In the genomic region with DNA sequence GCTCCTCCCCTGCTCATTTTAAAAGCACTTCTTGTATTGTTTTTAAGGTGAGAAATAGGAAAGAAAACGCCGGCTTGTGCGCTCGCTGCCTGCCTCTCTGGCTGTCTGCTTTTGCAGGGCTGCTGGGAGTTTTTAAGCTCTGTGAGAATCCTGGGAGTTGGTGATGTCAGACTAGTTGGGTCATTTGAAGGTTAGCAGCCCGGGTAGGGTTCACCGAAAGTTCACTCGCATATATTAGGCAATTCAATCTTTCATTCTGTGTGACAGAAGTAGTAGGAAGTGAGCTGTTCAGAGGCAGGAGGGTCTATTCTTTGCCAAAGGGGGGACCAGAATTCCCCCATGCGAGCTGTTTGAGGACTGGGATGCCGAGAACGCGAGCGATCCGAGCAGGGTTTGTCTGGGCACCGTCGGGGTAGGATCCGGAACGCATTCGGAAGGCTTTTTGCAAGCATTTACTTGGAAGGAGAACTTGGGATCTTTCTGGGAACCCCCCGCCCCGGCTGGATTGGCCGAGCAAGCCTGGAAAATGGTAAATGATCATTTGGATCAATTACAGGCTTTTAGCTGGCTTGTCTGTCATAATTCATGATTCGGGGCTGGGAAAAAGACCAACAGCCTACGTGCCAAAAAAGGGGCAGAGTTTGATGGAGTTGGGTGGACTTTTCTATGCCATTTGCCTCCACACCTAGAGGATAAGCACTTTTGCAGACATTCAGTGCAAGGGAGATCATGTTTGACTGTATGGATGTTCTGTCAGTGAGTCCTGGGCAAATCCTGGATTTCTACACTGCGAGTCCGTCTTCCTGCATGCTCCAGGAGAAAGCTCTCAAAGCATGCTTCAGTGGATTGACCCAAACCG, we compare ENCODE assay signal across 9 cellular contexts. TPM values are rescaled to one million over a fixed set of nuclear protein-coding genes. Genes with fewer than 3 reads are reported as not detected.
DNase-seq lines count a peak whose midpoint lies in the region; ATAC-seq, FAIRE-seq and TF ChIP-seq lines count a peak whose summit lies in the region.
"Had no signal": no experiment of that assay in that cellular context is flagged by ENCODE, and none has a peak within 500 bp of the region (broad histone marks: within the 10 kb centered on the region; RNA-seq: fewer than 3 reads in every experiment).

A gene (plus strand): TSS at position 261 of the 859 bp plus-strand sequence. CDS start 469 bp downstream, at position 730.

- intact Hi-C loops in activated CD4-positive, alpha-beta memory T cell treated with anti-CD3 and anti-CD28 coated beads for 36 hours (cut with micrococcal nuclease) = no loop called here
- intact Hi-C loops in left ventricle myocardium superior (cut with micrococcal nuclease) = loop anchor here (10.0 kb wide), 1 partner anchor 393 kb away; no protein-coding TSS in a partner anchor

- WGBS in trophoblast cell (ENCODE audit: extremely low coverage, insufficient coverage, insufficient read length) = no CpG with 5 or more reads among the region's 26 CpGs

- H3K9me3 Mint-ChIP-seq in activated CD4-positive, alpha-beta memory T cell treated with anti-CD3 and anti-CD28 coated beads, Interleukin-2, amount 10 ng/mL, durations not matched to agents 7 days and 5 days = no peaks in the 10 kb centered on the region
- H3K9me3 Mint-ChIP-seq in activated CD4-positive, alpha-beta memory T cell treated with anti-CD3 and anti-CD28 coated beads for 36 hours = no peaks in the 10 kb centered on the region
- no peaks in the 10 kb centered on the region for H3K9me3 Mint-ChIP-seq in astrocyte (ENCODE audit: unreplicated experiment)
- H3K9me3 Mint-ChIP-seq: central memory CD8-positive, alpha-beta T cell had no signal

- H4K91ac ChIP-seq in trophoblast cell (ENCODE audit: low read depth, low read length) = peak within 1 kb of the TSS; percentile 90

- peak within 1 kb of the TSS; percentile 76 for H3K14ac ChIP-seq in trophoblast cell (ENCODE audit: low read length)

- POLR2A ChIA-PET in activated CD4-positive, alpha-beta memory T cell treated with anti-CD3 and anti-CD28 coated beads, Interleukin-2, amount 10 ng/mL, durations not matched to agents 7 days and 5 days (lab: Charles Lee) = no interaction called here
- POLR2A ChIA-PET in activated CD4-positive, alpha-beta memory T cell treated with anti-CD3 and anti-CD28 coated beads for 36 hours (lab: Charles Lee) = no interaction called here

- no peak for DNase-seq in activated CD4-positive, alpha-beta memory T cell treated with anti-CD3 and anti-CD28 coated beads, Interleukin-2, amount 10 ng/mL, durations not matched to agents 7 days and 5 days
- no peak for DNase-seq in activated CD4-positive, alpha-beta memory T cell treated with anti-CD3 and anti-CD28 coated beads for 36 hours
- DNase-seq in NCI-H1092 treated with DMSO at 0.1 percent for 48 hours (lab: John Stamatoyannopoulos, UW) (peak; percentile 40), astrocyte (ENCODE audit: low read depth) (peak; percentile 95), left ventricle myocardium superior (peak; percentile 73), trophoblast cell (peak; percentile 13 to 14), COR-L47 (lab: John Stamatoyannopoulos, UW) (no peak)

- TF ChIP-seq CTCF in astrocyte (IDR thresholded peaks at IDR 0.05; ENCODE audit: insufficient read depth, low read depth, low read length) = no peak

- peak within 1 kb of the TSS; percentile 68 for H4K8ac ChIP-seq in trophoblast cell (ENCODE audit: low read depth, low read length)

- H3K4me2 ChIP-seq in astrocyte (ENCODE audit: low read length) = peak within 1 kb of the TSS; percentile 88
- peak within 1 kb of the TSS; percentile 87 for H3K4me2 ChIP-seq in trophoblast cell (ENCODE audit: low read length)

- H2AFZ ChIP-seq in astrocyte (ENCODE audit: low read depth, low read length) (peak within 1 kb of the TSS; percentile 24), trophoblast cell (ENCODE audit: insufficient read depth, low read length, poor library complexity) (peak within 1 kb of the TSS; percentile 20)

- H3K9me3 ChIP-seq in astrocyte (ENCODE audit: insufficient read depth, low read depth, low read length) = no peaks in the 10 kb centered on the region
- no peaks in the 10 kb centered on the region for H3K9me3 ChIP-seq in trophoblast cell (ENCODE audit: insufficient read depth, low read depth, low read length)

- H3K4me1 ChIP-seq in astrocyte (ENCODE audit: insufficient read depth, low read length) (peaks cover 30% of the 10 kb centered on the region), trophoblast cell (ENCODE audit: control insufficient read depth in 1 of 2, insufficient read depth in 2 of 2, low read length in 2 of 2) (peaks cover 10 to 15% of the 10 kb centered on the region in 2 experiments)

- H3K4me3 Mint-ChIP-seq in activated CD4-positive, alpha-beta memory T cell treated with anti-CD3 and anti-CD28 coated beads, Interleukin-2, amount 10 ng/mL, durations not matched to agents 7 days and 5 days = peak within 1 kb of the TSS; percentile 21
- no peak within 1 kb of the TSS for H3K4me3 Mint-ChIP-seq in activated CD4-positive, alpha-beta memory T cell treated with anti-CD3 and anti-CD28 coated beads for 36 hours
- peak within 1 kb of the TSS; percentile 78 for H3K4me3 Mint-ChIP-seq in astrocyte (ENCODE audit: unreplicated experiment)
- H3K4me3 Mint-ChIP-seq: central memory CD8-positive, alpha-beta T cell had no signal

- H3K9ac ChIP-seq in astrocyte (ENCODE audit: low read length) (peak within 1 kb of the TSS; percentile 93), trophoblast cell (ENCODE audit: low read length) (peak within 1 kb of the TSS; percentile 86)

- no peaks in the 10 kb centered on the region for H3K4me1 Mint-ChIP-seq in activated CD4-positive, alpha-beta memory T cell treated with anti-CD3 and anti-CD28 coated beads, Interleukin-2, amount 10 ng/mL, durations not matched to agents 7 days and 5 days
- peaks cover 3% of the 10 kb centered on the region for H3K4me1 Mint-ChIP-seq in activated CD4-positive, alpha-beta memory T cell treated with anti-CD3 and anti-CD28 coated beads for 36 hours (ENCODE audit: low read depth)
- peaks cover 52% of the 10 kb centered on the region for H3K4me1 Mint-ChIP-seq in astrocyte (ENCODE audit: low read depth, unreplicated experiment)
- H3K4me1 Mint-ChIP-seq: central memory CD8-positive, alpha-beta T cell had no signal

- H3K27ac ChIP-seq in astrocyte (ENCODE audit: low read depth, low read length) (peak within 1 kb of the TSS; percentile 97), trophoblast cell (ENCODE audit: low read depth, low read length) (peak within 1 kb of the TSS; percentile 86)

- no peak within 1 kb of the TSS for H3K23ac ChIP-seq in trophoblast cell (ENCODE audit: low read length)

- peak within 1 kb of the TSS; percentile 83 for H2BK12ac ChIP-seq in trophoblast cell (ENCODE audit: low read length)

- no peak for FAIRE-seq in astrocyte (lab: Jason Lieb, UNC)

- peaks cover 33% of the 10 kb centered on the region for H3K79me1 ChIP-seq in trophoblast cell (ENCODE audit: low read length)

- CTCF ChIA-PET in activated CD4-positive, alpha-beta memory T cell treated with anti-CD3 and anti-CD28 coated beads, Interleukin-2, amount 10 ng/mL, durations not matched to agents 7 days and 5 days (lab: Charles Lee) = no interaction called here
- CTCF ChIA-PET in activated CD4-positive, alpha-beta memory T cell treated with anti-CD3 and anti-CD28 coated beads for 36 hours (lab: Charles Lee) = no interaction called here

- H3K36me3 Mint-ChIP-seq in activated CD4-positive, alpha-beta memory T cell treated with anti-CD3 and anti-CD28 coated beads, Interleukin-2, amount 10 ng/mL, durations not matched to agents 7 days and 5 days (ENCODE audit: low read depth) = no peaks in the 10 kb centered on the region
- H3K36me3 Mint-ChIP-seq in activated CD4-positive, alpha-beta memory T cell treated with anti-CD3 and anti-CD28 coated beads for 36 hours = no peaks in the 10 kb centered on the region
- H3K36me3 Mint-ChIP-seq in astrocyte (ENCODE audit: low read depth, unreplicated experiment) = no peaks in the 10 kb centered on the region

- H3K27me3 ChIP-seq in astrocyte (ENCODE audit: insufficient read depth, low read length) (no peaks in the 10 kb centered on the region), trophoblast cell (ENCODE audit: insufficient read depth, low read length) (no peaks in the 10 kb centered on the region)

- peak within 1 kb of the TSS; percentile 78 for H3K4ac ChIP-seq in trophoblast cell (ENCODE audit: low read depth, low read length)

- H3K79me2 ChIP-seq in astrocyte (ENCODE audit: insufficient read depth, low read length) = peaks cover 51% of the 10 kb centered on the region
- peaks cover 7% of the 10 kb centered on the region for H3K79me2 ChIP-seq in trophoblast cell (ENCODE audit: control insufficient read depth, insufficient read depth, low read length, poor library complexity)

- H3K27me3 Mint-ChIP-seq in activated CD4-positive, alpha-beta memory T cell treated with anti-CD3 and anti-CD28 coated beads, Interleukin-2, amount 10 ng/mL, durations not matched to agents 7 days and 5 days = peaks cover 40% of the 10 kb centered on the region
- peaks cover 46% of the 10 kb centered on the region for H3K27me3 Mint-ChIP-seq in activated CD4-positive, alpha-beta memory T cell treated with anti-CD3 and anti-CD28 coated beads for 36 hours
- no peaks in the 10 kb centered on the region for H3K27me3 Mint-ChIP-seq in astrocyte (ENCODE audit: low read depth, unreplicated experiment)

- no peaks in the 10 kb centered on the region for H3K36me3 ChIP-seq in astrocyte (ENCODE audit: insufficient read depth, low read length)
- H3K36me3 ChIP-seq in trophoblast cell (ENCODE audit: control insufficient read depth in 1 of 2, insufficient read depth in 2 of 2, low read length in 2 of 2) = no peaks in the 10 kb centered on the region

- H2BK5ac ChIP-seq in trophoblast cell (ENCODE audit: low read depth, low read length, poor library complexity) = peak within 1 kb of the TSS; percentile 77

- H4K12ac ChIP-seq in trophoblast cell (ENCODE audit: low read depth, low read length) = peak within 1 kb of the TSS; percentile 32

- no peaks in the 10 kb centered on the region for H4K20me1 ChIP-seq in astrocyte (ENCODE audit: insufficient read depth, low read length)

- peak within 1 kb of the TSS; percentile 78 for H2BK120ac ChIP-seq in trophoblast cell (ENCODE audit: insufficient read depth, low read length, poor library complexity)

- H2AK5ac ChIP-seq in trophoblast cell (ENCODE audit: low read length) = peak within 1 kb of the TSS; percentile 65

- H3K18ac ChIP-seq in trophoblast cell (ENCODE audit: low read length) = peak within 1 kb of the TSS; percentile 88

- peak within 1 kb of the TSS; percentile 94 for H3K4me3 ChIP-seq in astrocyte (ENCODE audit: insufficient read depth, low read depth, low read length)
- H3K4me3 ChIP-seq in trophoblast cell (ENCODE audit: low read depth, low read length) = peak within 1 kb of the TSS; percentile 73

- ATAC-seq in left ventricle myocardium superior (peak; percentile 92), HG03097 (IDR thresholded peaks at IDR 0.05; ENCODE audit: low FRiP score, unreplicated experiment) (no peak)

- no peak within 1 kb of the TSS for H3K27ac Mint-ChIP-seq in activated CD4-positive, alpha-beta memory T cell treated with anti-CD3 and anti-CD28 coated beads, Interleukin-2, amount 10 ng/mL, durations not matched to agents 7 days and 5 days
- no peak within 1 kb of the TSS for H3K27ac Mint-ChIP-seq in activated CD4-positive, alpha-beta memory T cell treated with anti-CD3 and anti-CD28 coated beads for 36 hours
- peak within 1 kb of the TSS; percentile 51 for H3K27ac Mint-ChIP-seq in astrocyte (ENCODE audit: unreplicated experiment)

RNA-seq across cellular contexts. Expression of the gene that starts here (rescaled TPM):
- not detected for total RNA-seq in activated CD4-positive, alpha-beta memory T cell treated with anti-CD3 and anti-CD28 coated beads, Interleukin-2, amount 10 ng/mL, durations not matched to agents 7 days and 5 days
- total RNA-seq in activated CD4-positive, alpha-beta memory T cell treated with anti-CD3 and anti-CD28 coated beads for 36 hours = not detected
- total RNA-seq in astrocyte (0.27 and 0.29 TPM in 2 replicates), left ventricle myocardium superior (22.8 TPM)
- polyA plus RNA-seq in trophoblast cell (2013) = 7.2 and 7.4 TPM in 2 replicates

Comparison
In these comparisons a context has a peak if more than half of its experiments do, and no peak if none do; other contexts are left out.
1. RNA of the gene that starts here (total RNA-seq): 22.8 TPM in left ventricle myocardium superior (single experiment); 0.27 to 0.29 TPM in astrocyte, not detected in activated CD4-positive, alpha-beta memory T cell treated with anti-CD3 and anti-CD28 coated beads, Interleukin-2, amount 10 ng/mL, durations not matched to agents 7 days and 5 days and not detected in activated CD4-positive, alpha-beta memory T cell treated with anti-CD3 and anti-CD28 coated beads for 36 hours; every median in the first group is over 10 times any median in the second.
2. Peak in DNase-seq, H3K4me3 ChIP-seq, H3K27ac ChIP-seq, H3K9ac ChIP-seq and H3K4me2 ChIP-seq in astrocyte; RNA of the gene not detected or under 1 TPM.
3. DNase-seq: peak in NCI-H1092 treated with DMSO at 0.1 percent for 48 hours (single experiment), left ventricle myocardium superior (single experiment) and trophoblast cell (2 of 2); none in activated CD4-positive, alpha-beta memory T cell treated with anti-CD3 and anti-CD28 coated beads, Interleukin-2, amount 10 ng/mL, durations not matched to agents 7 days and 5 days (single experiment), activated CD4-positive, alpha-beta memory T cell treated with anti-CD3 and anti-CD28 coated beads for 36 hours (single experiment) and COR-L47 (single experiment).